ENCODE assay signal across 8 cellular contexts in genomic region chr6:13767121-13767794, GRCh38. TPM values are rescaled to one million over a fixed set of nuclear protein-coding genes. Genes with fewer than 3 reads are reported as not detected.
DNase-seq lines count a peak whose midpoint lies in the region; TF ChIP-seq lines count a peak whose summit lies in the region.

No MANE protein-coding gene starts in this region.

- peak; percentile 13 for TF ChIP-seq CTCF in AG09319 (IDR thresholded peaks at IDR 0.05; ENCODE audit: low read depth, low read length)

- no peaks in the 10 kb centered on the region for H3K9me3 ChIP-seq in skeletal muscle tissue (ENCODE audit: control insufficient read depth in 3 of 3, low read length in 3 of 3)

- H3K4me3 ChIP-seq in skeletal muscle tissue (ENCODE audit: low read length in 3 of 3), result peak overlapping the region; percentile 72 to 74 (median 73)

- H3K4me1 ChIP-seq in skeletal muscle tissue (ENCODE audit: control insufficient read depth in 3 of 3, insufficient read depth in 3 of 3, low read length in 3 of 3), result peaks cover 9 to 12% (median 12%) of the 10 kb centered on the region in 3 donors

- H3K36me3 ChIP-seq in skeletal muscle tissue (ENCODE audit: control insufficient read depth in 3 of 3, insufficient read depth in 3 of 3, low read length in 3 of 3), result no peaks in the 10 kb centered on the region

- no peaks in the 10 kb centered on the region for H3K27me3 ChIP-seq in skeletal muscle tissue (ENCODE audit: control insufficient read depth in 3 of 3, insufficient read depth in 3 of 3, low read length in 3 of 3)

- DNase-seq in AG09319 (ENCODE audit: extremely low read depth, low read depth) (no peak), NAMALWA (ENCODE audit: low spot score) (peak; percentile 31), anterior cingulate cortex (lab: John Stamatoyannopoulos, UW) (peak in 46 of 58 donors; percentile 3 to 71 (median 19)), inferior parietal cortex (ENCODE audit: extremely low spot score) (peak; percentile 46), NCI-H2196 treated with DMSO at 0.1 percent for 48 hours (lab: John Stamatoyannopoulos, UW; ENCODE audit: unreplicated experiment) (no peak), NCI-H187 treated with DMSO at 0.1 percent for 48 hours (lab: John Stamatoyannopoulos, UW) (no peak), NCI-H1417 treated with DMSO at 0.1 percent for 48 hours (lab: John Stamatoyannopoulos, UW) (no peak)

- no peak overlapping the region for H3K27ac ChIP-seq in skeletal muscle tissue (ENCODE audit: low read depth, low read length)

- peak overlapping the region; percentile 47 to 74 (median 70) for H3K9ac ChIP-seq in skeletal muscle tissue (ENCODE audit: low read depth in 1 of 3, low read length in 3 of 3)

RNA-seq across cellular contexts. Expression of gene MCUR1, which starts 47.1 kb away (rescaled TPM):
- total RNA-seq in skeletal muscle tissue, result 4.7 TPM

RNA-seq across cellular contexts. Expression of gene RANBP9, which starts 55.6 kb away (rescaled TPM):
- 39.1 TPM for total RNA-seq in skeletal muscle tissue

Comparison
In these comparisons a context has a peak if more than half of its experiments do, and no peak if none do; other contexts are left out.
1. DNase-seq: peak in NAMALWA (single experiment), anterior cingulate cortex (46 of 58) and inferior parietal cortex (single experiment); none in AG09319 (single experiment), NCI-H2196 treated with DMSO at 0.1 percent for 48 hours (single experiment), NCI-H187 treated with DMSO at 0.1 percent for 48 hours (single experiment) and NCI-H1417 treated with DMSO at 0.1 percent for 48 hours (single experiment).